Comparison of ENCODE assay signal across 8 cellular contexts in genomic region chr15:74725241-74725774, GRCh38. TPM values are rescaled to one million over a fixed set of nuclear protein-coding genes. Genes with fewer than 3 reads are reported as not detected.
A peak's percentile ranks its signal among the peaks of the same experiment; 100 is the strongest.
DNase-seq lines count a peak whose midpoint lies in the region; ATAC-seq, FAIRE-seq and TF ChIP-seq lines count a peak whose summit lies in the region.

TSS of gene CYP1A1 (minus strand) at chr15:74725528. CDS start at chr15:74723097, 2,431 bp downstream.

- H3K27me3 Mint-ChIP-seq in T-helper 17 cell: peaks cover 8% of the 10 kb centered on the region
- peaks cover 30 to 44% of the 10 kb centered on the region in 2 donors for H3K27me3 Mint-ChIP-seq in stimulated activated naive B cell treated with anti-CD40 and anti-IgM and Interleukin-4, amounts not matched to agents 10 μg/mL and 1 μg/mL and 100 μg/mL, for 72 hours

- H3K9me3 ChIP-seq in T-helper 17 cell (ENCODE audit: control insufficient read depth, low read length, poor library complexity, severe bottlenecking): no peaks in the 10 kb centered on the region

- peaks cover 2% of the 10 kb centered on the region for H3K36me3 Mint-ChIP-seq in T-helper 17 cell (ENCODE audit: low read depth)
- peaks cover 2 to 4% of the 10 kb centered on the region in 2 donors for H3K36me3 Mint-ChIP-seq in stimulated activated naive B cell treated with anti-CD40 and anti-IgM and Interleukin-4, amounts not matched to agents 10 μg/mL and 1 μg/mL and 100 μg/mL, for 72 hours

- H3K27ac Mint-ChIP-seq in T-helper 17 cell: no peak within 1 kb of the TSS
- peak within 1 kb of the TSS; percentile 89 for H3K27ac Mint-ChIP-seq in stimulated activated naive B cell treated with anti-CD40 and anti-IgM and Interleukin-4, amounts not matched to agents 10 μg/mL and 1 μg/mL and 100 μg/mL, for 72 hours

- H3K9me3 Mint-ChIP-seq in stimulated activated naive B cell treated with anti-CD40 and anti-IgM and Interleukin-4, amounts not matched to agents 10 μg/mL and 1 μg/mL and 100 μg/mL, for 72 hours: no peaks in the 10 kb centered on the region

- no peak for TF ChIP-seq POLR2A in H54 (IDR thresholded peaks at IDR 0.05; ENCODE audit: low read depth, low read length)

- H3K4me3 Mint-ChIP-seq in T-helper 17 cell: peak within 1 kb of the TSS; percentile 90
- peak within 1 kb of the TSS; percentile 72 to 82 for H3K4me3 Mint-ChIP-seq in stimulated activated naive B cell treated with anti-CD40 and anti-IgM and Interleukin-4, amounts not matched to agents 10 μg/mL and 1 μg/mL and 100 μg/mL, for 72 hours

- no peak for FAIRE-seq in H54 (lab: Jason Lieb, UNC)

- peaks cover 11% of the 10 kb centered on the region for H3K4me1 Mint-ChIP-seq in T-helper 17 cell
- H3K4me1 Mint-ChIP-seq in stimulated activated naive B cell treated with anti-CD40 and anti-IgM and Interleukin-4, amounts not matched to agents 10 μg/mL and 1 μg/mL and 100 μg/mL, for 72 hours: peaks cover 16 to 34% of the 10 kb centered on the region in 2 donors

- ATAC-seq in T-helper 17 cell (peak; percentile 60), GM18502 (IDR thresholded peaks at IDR 0.05; ENCODE audit: poor library complexity, unreplicated experiment) (no peak)
- peak; percentile 29 to 41 for ATAC-seq in stimulated activated naive B cell treated with anti-CD40 and anti-IgM and Interleukin-4, amounts not matched to agents 10 μg/mL and 1 μg/mL and 100 μg/mL, for 72 hours (replicated peaks)

- peak; percentile 18 for DNase-seq in SIG-M5 treated with dmso at 0.1 percent for 504 hours (lab: John Stamatoyannopoulos, UW; ENCODE audit: unreplicated experiment)
- no peak for DNase-seq in SIG-M5 (lab: John Stamatoyannopoulos, UW)
- DNase-seq in T-helper 17 cell: no peak
- DNase-seq in cerebellum (ENCODE audit: low spot score): peak; percentile 71
- DNase-seq in lung microvascular endothelial cell (ENCODE audit: low read depth in 2 of 2): peak in 1 of 2 donors; percentile 18
- DNase-seq in stimulated activated naive B cell treated with anti-CD40 and anti-IgM and Interleukin-4, amounts not matched to agents 10 μg/mL and 1 μg/mL and 100 μg/mL, for 72 hours: peak; percentile 10
- no peak for DNase-seq in H54 (ENCODE audit: insufficient read length, low spot score)

RNA-seq across cellular contexts. Expression of gene CYP1A1, which starts in this region (rescaled TPM):
- under 1 TPM in 1 of 2 donors, not detected in 1; 0.13 TPM for total RNA-seq in T-helper 17 cell
- 0.18 TPM for total RNA-seq in cerebellum
- 8.5 and 115 TPM in 2 replicates for total RNA-seq in lung microvascular endothelial cell

Comparison
In these comparisons a context has a peak if more than half of its experiments do, and no peak if none do; other contexts are left out.
1. DNase-seq: peak in SIG-M5 treated with dmso at 0.1 percent for 504 hours (single experiment) and stimulated activated naive B cell treated with anti-CD40 and anti-IgM and Interleukin-4, amounts not matched to agents 10 μg/mL and 1 μg/mL and 100 μg/mL, for 72 hours (single experiment); none in SIG-M5 (single experiment), T-helper 17 cell (0 of 3) and H54 (single experiment).
2. Peak in ATAC-seq in T-helper 17 cell; RNA of the gene not detected or under 1 TPM.
3. Peak in DNase-seq in cerebellum; RNA of the gene not detected or under 1 TPM.